Comparison of ENCODE assay signal across 8 cellular contexts in the genomic region with DNA sequence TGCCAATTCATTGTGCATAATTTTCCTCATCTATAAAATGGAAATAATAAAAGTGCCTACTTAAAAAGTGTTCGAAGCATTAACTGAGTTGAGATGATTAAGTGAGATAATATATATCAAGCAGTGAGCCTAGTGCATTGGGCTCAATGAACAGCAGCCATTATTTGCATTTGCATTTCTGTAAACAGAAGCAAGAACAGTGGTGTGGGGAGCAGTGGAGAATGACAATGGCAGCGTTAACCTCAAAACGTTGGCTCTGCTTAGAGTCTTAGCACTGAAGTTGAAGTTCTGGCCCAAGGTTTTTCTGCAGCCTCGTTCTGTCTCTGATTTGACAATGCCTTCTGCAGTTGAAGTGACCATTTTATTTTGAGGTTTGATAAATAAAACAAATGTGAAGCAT.
"Had no signal": no experiment of that assay in that cellular context is flagged by ENCODE, and none has a peak within 500 bp of the region (broad histone marks: within the 10 kb centered on the region; RNA-seq: fewer than 3 reads in every experiment).

No MANE protein-coding gene starts in this region.

- FAIRE-seq: H54, HepG2 had no signal

- H3K4me2 ChIP-seq: KMS-11 had no signal

- ATAC-seq: HepG2 had no signal

- H3K27ac ChIP-seq: HL-60, KMS-11 had no signal

- DNase-seq: GOT3, H9, HCEC 1CT, KBM-7 had no signal

- H3K9ac ChIP-seq: KMS-11 had no signal
